Comparison of ENCODE assay signal across 18 cellular contexts in genomic region chr6:119671105-119671504, GRCh38.
DNase-seq lines count a peak whose midpoint lies in the region; ATAC-seq and TF ChIP-seq lines count a peak whose summit lies in the region.
"Had no signal": no experiment of that assay in that cellular context is flagged by ENCODE, and none has a peak within 500 bp of the region (broad histone marks: within the 10 kb centered on the region; RNA-seq: fewer than 3 reads in every experiment).

No MANE protein-coding gene starts in this region.

- H3K4me1 Mint-ChIP-seq in WTC11, result peaks cover 27% of the 10 kb centered on the region
- no peaks in the 10 kb centered on the region for H3K4me1 Mint-ChIP-seq in stimulated activated memory B cell treated with anti-CD40 and anti-IgM and Interleukin-4, amounts not matched to agents 10 μg/mL and 1 μg/mL and 100 μg/mL, for 72 hours
- H3K4me1 Mint-ChIP-seq: CD4-positive, CD25-positive, alpha-beta regulatory T cell had no signal

- H4K8ac ChIP-seq in mesendoderm (ENCODE audit: low read depth, low read length), result no peak overlapping the region

- TF ChIP-seq POLR2A in thyroid gland (IDR thresholded peaks at IDR 0.05), result no peak

- H3K9ac ChIP-seq in mesendoderm (ENCODE audit: low read length), result no peak overlapping the region
- H3K9ac ChIP-seq: KMS-11 had no signal

- H3K4me1 ChIP-seq in mesendoderm (ENCODE audit: control insufficient read depth, low read depth, low read length) (no peaks in the 10 kb centered on the region), thyroid gland (no peaks in the 10 kb centered on the region)

- no peak overlapping the region for H3K23ac ChIP-seq in mesendoderm (ENCODE audit: low read length)

- TF ChIP-seq CTCF in WTC11 (IDR thresholded peaks at IDR 0.05) (no peak), thyroid gland (IDR thresholded peaks at IDR 0.05) (no peak)

- H3K4me3 Mint-ChIP-seq in WTC11, result no peak overlapping the region
- no peak overlapping the region for H3K4me3 Mint-ChIP-seq in stimulated activated memory B cell treated with anti-CD40 and anti-IgM and Interleukin-4, amounts not matched to agents 10 μg/mL and 1 μg/mL and 100 μg/mL, for 72 hours
- H3K4me3 Mint-ChIP-seq: CD4-positive, CD25-positive, alpha-beta regulatory T cell had no signal

- no peak overlapping the region for H4K5ac ChIP-seq in mesendoderm (ENCODE audit: low read length)

- intact Hi-C loops in thyroid gland (cut with DNase I), result no loop called here

- no peak overlapping the region for H3K56ac ChIP-seq in mesendoderm (ENCODE audit: low read length)

- H3K79me1 ChIP-seq in mesendoderm (ENCODE audit: low read length), result no peaks in the 10 kb centered on the region

- H3K79me2 ChIP-seq in mesendoderm (ENCODE audit: control insufficient read depth, insufficient read depth, low read length), result no peaks in the 10 kb centered on the region

- no peaks in the 10 kb centered on the region for H3K9me3 ChIP-seq in thyroid gland

- H3K36me3 ChIP-seq in mesendoderm (ENCODE audit: control insufficient read depth, insufficient read depth, low read length) (no peaks in the 10 kb centered on the region), thyroid gland (no peaks in the 10 kb centered on the region)

- H3K27me3 ChIP-seq in mesendoderm (ENCODE audit: insufficient read depth, low read length, poor library complexity), result no peaks in the 10 kb centered on the region
- no peaks in the 10 kb centered on the region for H3K27me3 ChIP-seq in thyroid gland

- H3K4me3 ChIP-seq in mesendoderm (ENCODE audit: low read length) (no peak overlapping the region), thyroid gland (replicated peaks in 1 of 3) (no peak overlapping the region)
- H3K4me3 ChIP-seq: SK-N-MC had no signal

- H3K9me3 Mint-ChIP-seq in WTC11, result peaks cover 11% of the 10 kb centered on the region
- H3K9me3 Mint-ChIP-seq in stimulated activated memory B cell treated with anti-CD40 and anti-IgM and Interleukin-4, amounts not matched to agents 10 μg/mL and 1 μg/mL and 100 μg/mL, for 72 hours, result no peaks in the 10 kb centered on the region

- no peak overlapping the region for H2BK5ac ChIP-seq in mesendoderm (ENCODE audit: low read length)

- DNase-seq in LHCN-M2 (ENCODE audit: low read depth) (peak; percentile 61), WTC11 (ENCODE audit: low spot score) (no peak), mesendoderm (peak; percentile 46), thyroid gland (no peak), SW 1271 (lab: John Stamatoyannopoulos, UW) (no peak), DMS153 (lab: John Stamatoyannopoulos, UW) (no peak)
- DNase-seq: CD4-positive, CD25-positive, alpha-beta regulatory T cell; COR-L47; IMR-90; MV-4-11; NCI-H1694; NCI-H2081; NCI-H2171; NCI-H446 had no signal

- H3K27ac ChIP-seq in mesendoderm (ENCODE audit: low read depth, low read length), result no peak overlapping the region
- no peak overlapping the region for H3K27ac ChIP-seq in thyroid gland
- H3K27ac ChIP-seq: KMS-11, SK-N-MC had no signal

- H3K4me2 ChIP-seq in mesendoderm (ENCODE audit: low read length), result no peak overlapping the region
- H3K4me2 ChIP-seq: KMS-11 had no signal

- peak; percentile 72 for ATAC-seq in WTC11
- peak; percentile 39 for ATAC-seq in stimulated activated memory B cell treated with anti-CD40 and anti-IgM and Interleukin-4, amounts not matched to agents 10 μg/mL and 1 μg/mL and 100 μg/mL, for 72 hours
- ATAC-seq: Right ventricle myocardium inferior had no signal

- H3K36me3 Mint-ChIP-seq in WTC11, result peaks cover 11% of the 10 kb centered on the region; the same call in 1 of the 2 replicates
- H3K36me3 Mint-ChIP-seq in stimulated activated memory B cell treated with anti-CD40 and anti-IgM and Interleukin-4, amounts not matched to agents 10 μg/mL and 1 μg/mL and 100 μg/mL, for 72 hours, result no peaks in the 10 kb centered on the region
- H3K36me3 Mint-ChIP-seq: CD4-positive, CD25-positive, alpha-beta regulatory T cell had no signal

- no peaks in the 10 kb centered on the region for H3K27me3 Mint-ChIP-seq in WTC11 (ENCODE audit: low read depth)
- H3K27me3 Mint-ChIP-seq in stimulated activated memory B cell treated with anti-CD40 and anti-IgM and Interleukin-4, amounts not matched to agents 10 μg/mL and 1 μg/mL and 100 μg/mL, for 72 hours, result no peaks in the 10 kb centered on the region

- H3K27ac Mint-ChIP-seq in WTC11, result no peak overlapping the region; the same call in 1 of the 2 replicates
- no peak overlapping the region for H3K27ac Mint-ChIP-seq in stimulated activated memory B cell treated with anti-CD40 and anti-IgM and Interleukin-4, amounts not matched to agents 10 μg/mL and 1 μg/mL and 100 μg/mL, for 72 hours
- H3K27ac Mint-ChIP-seq: CD4-positive, CD25-positive, alpha-beta regulatory T cell had no signal

- POLR2A ChIA-PET in WTC11 (lab: Charles Lee), result no interaction called here

- CTCF ChIA-PET in WTC11 (lab: Charles Lee), result no interaction called here

- no peak overlapping the region for H2BK120ac ChIP-seq in mesendoderm (ENCODE audit: low read depth, low read length)

- no peak overlapping the region for H2AK5ac ChIP-seq in mesendoderm (ENCODE audit: low read length)

- no peak overlapping the region for H3K18ac ChIP-seq in mesendoderm (ENCODE audit: low read length)

- no CpG with 5 or more reads among the region's 2 CpGs for WGBS in mesendoderm (ENCODE audit: extremely low coverage, insufficient coverage, low lambda C conversion rate)
- 86 to 90% methylated on average over 2 of the region's 2 CpGs for WGBS in thyroid gland, 2 donors

- H3K4ac ChIP-seq in mesendoderm (ENCODE audit: low read depth, low read length), result no peak overlapping the region

- no peak overlapping the region for H2BK15ac ChIP-seq in mesendoderm (replicated peaks; ENCODE audit: low read depth)

TF ChIP-seq in WTC11, 78 proteins besides CTCF, POLR2A, EP300 and RAD21:
- no peak for TF ChIP-seq ERG (CRISPR knock-in tag; IDR thresholded peaks at IDR 0.05)
- TF ChIP-seq E2F1 (CRISPR knock-in tag; IDR thresholded peaks at IDR 0.05), result no peak
- peak; percentile 45; the same call in 1 of the 2 replicates for TF ChIP-seq FOXK1 (CRISPR knock-in tag; IDR thresholded peaks at IDR 0.05)
- no peak for TF ChIP-seq ZNF671 (CRISPR knock-in tag; IDR thresholded peaks at IDR 0.05)
- TF ChIP-seq ESRRA (CRISPR knock-in tag; IDR thresholded peaks at IDR 0.05; ENCODE audit: borderline replicate concordance), result no peak

Comparison
In these comparisons a context has a peak if more than half of its experiments do, and no peak if none do; other contexts are left out.
1. DNase-seq: peak in LHCN-M2 (single experiment) and mesendoderm (single experiment); none in WTC11 (single experiment), thyroid gland (0 of 2), SW 1271 (0 of 2) and DMS153 (single experiment).